1 cellular context compared by ENCODE assay signal in the genomic region with DNA sequence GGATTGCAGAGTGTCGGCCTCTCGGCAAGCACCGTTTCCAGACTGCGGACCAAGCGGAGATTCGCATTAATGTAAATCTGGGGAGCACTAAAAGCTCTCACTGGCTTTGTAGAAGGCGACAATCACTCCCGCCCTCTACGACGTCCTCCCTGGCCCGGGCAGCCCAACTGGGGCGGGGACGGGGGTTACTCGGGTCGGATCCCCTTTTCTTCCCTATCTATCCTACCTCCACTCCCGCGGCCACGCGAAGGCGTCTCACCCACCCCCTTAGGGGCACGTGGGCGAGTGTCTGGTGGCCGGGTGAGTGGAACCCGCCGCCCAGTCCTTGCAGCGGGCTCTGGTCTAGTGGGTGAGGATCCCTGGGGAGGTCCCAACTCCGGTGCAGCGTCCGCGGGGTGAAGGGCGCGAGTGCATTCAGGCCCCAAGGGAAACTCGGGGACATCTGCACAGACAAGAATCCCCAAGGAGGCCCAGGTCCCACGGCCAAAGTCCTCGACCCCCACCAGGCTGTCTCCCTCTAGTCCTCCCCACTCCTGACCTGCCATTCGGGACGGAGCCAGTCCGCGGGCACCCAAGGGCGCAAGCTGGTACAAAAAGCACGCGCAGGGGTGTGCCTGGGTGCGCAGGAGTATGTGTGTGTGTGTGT.
A peak's percentile ranks its signal among the peaks of the same experiment; 100 is the strongest.
TF ChIP-seq lines count a peak whose summit lies in the region.

No MANE protein-coding gene starts in this region.

TF ChIP-seq in H1, 55 proteins besides CTCF, POLR2A, EP300 and RAD21:
- TF ChIP-seq CEBPB (IDR thresholded peaks at IDR 0.05; ENCODE audit: low read depth, low read length) (no peak), SUZ12 (IDR thresholded peaks at IDR 0.05; ENCODE audit: low read length) (peak; percentile 92; the same call in 1 of the 2 replicates), CBX8 (IDR thresholded peaks at IDR 0.05; ENCODE audit: borderline replicate concordance, low read depth, low read length) (peak; percentile 93; the same call in 1 of the 2 replicates), SIRT6 (IDR thresholded peaks at IDR 0.05; ENCODE audit: low read length) (no peak), SP4 (IDR thresholded peaks at IDR 0.05; ENCODE audit: low read length) (no peak), CTBP2 (IDR thresholded peaks at IDR 0.05; ENCODE audit: borderline replicate concordance, insufficient read depth, insufficient read length, low read length) (peak; percentile 43)
- TF ChIP-seq, protein P1, sequence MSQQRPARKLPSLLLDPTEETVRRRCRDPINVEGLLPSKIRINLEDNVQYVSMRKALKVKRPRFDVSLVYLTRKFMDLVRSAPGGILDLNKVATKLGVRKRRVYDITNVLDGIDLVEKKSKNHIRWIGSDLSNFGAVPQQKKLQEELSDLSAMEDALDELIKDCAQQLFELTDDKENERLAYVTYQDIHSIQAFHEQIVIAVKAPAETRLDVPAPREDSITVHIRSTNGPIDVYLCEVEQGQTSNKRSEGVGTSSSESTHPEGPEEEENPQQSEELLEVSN (IDR thresholded peaks at IDR 0.05): no peak
